ENCODE assay signal across 28 cellular contexts in the genomic region with DNA sequence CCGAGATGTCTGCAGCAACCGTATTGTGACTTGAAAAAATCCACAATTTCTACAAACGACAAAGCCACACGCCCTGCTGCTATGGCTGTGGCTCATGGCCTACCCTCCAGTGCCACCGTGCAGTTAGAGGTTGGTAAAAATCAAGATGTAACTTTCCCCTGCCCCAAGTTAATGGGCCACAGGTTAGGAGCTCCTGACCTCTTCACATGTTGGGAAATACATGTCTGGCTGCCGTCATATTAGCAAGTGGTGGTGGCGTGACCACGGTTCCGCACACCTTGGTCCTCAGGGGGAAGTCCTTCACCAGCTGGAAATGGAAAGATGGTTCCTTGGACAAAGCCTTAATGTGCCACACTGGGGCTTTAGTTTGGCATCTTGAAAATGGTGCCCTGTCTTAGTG. TPM values are rescaled to one million over a fixed set of nuclear protein-coding genes. Genes with fewer than 3 reads are reported as not detected.
DNase-seq lines count a peak whose midpoint lies in the region; ATAC-seq, FAIRE-seq and TF ChIP-seq lines count a peak whose summit lies in the region.
"Had no signal": no experiment of that assay in that cellular context is flagged by ENCODE, and none has a peak within 500 bp of the region (broad histone marks: within the 10 kb centered on the region; RNA-seq: fewer than 3 reads in every experiment).

No MANE protein-coding gene starts in this region.

- TF ChIP-seq POLR2A in IMR-90 (IDR thresholded peaks at IDR 0.05; ENCODE audit: low read depth, low read length) (no peak), H1 (IDR thresholded peaks at IDR 0.05; ENCODE audit: control extremely low read depth in 1 of 2, low read depth in 2 of 2, low read length in 2 of 2) (no peak)

- peaks cover 12% of the 10 kb centered on the region for H3K9me3 Mint-ChIP-seq in GM23338

- no peaks in the 10 kb centered on the region for H3F3A ChIP-seq in GM23338 (replicated peaks; ENCODE audit: low read depth)

- H3K18ac ChIP-seq in IMR-90 (ENCODE audit: low read depth, low read length) (no peak overlapping the region), H1 (ENCODE audit: extremely low read depth, low read length) (no peak overlapping the region)

- H3K56ac ChIP-seq in IMR-90 (ENCODE audit: extremely low read depth, insufficient read depth, low read length) (no peak overlapping the region), H1 (replicated peaks; ENCODE audit: insufficient read length, low read depth, low read length) (no peak overlapping the region)

- TF ChIP-seq RAD21 in IMR-90 (IDR thresholded peaks at IDR 0.05; ENCODE audit: low read length) (no peak), H1 (IDR thresholded peaks at IDR 0.05 in 1 of 2, conservative IDR thresholded peaks at IDR 0.05 in 1 of 2; ENCODE audit: low read depth in 2 of 2, low read length in 2 of 2) (no peak)

- no peak for TF ChIP-seq CTCF in GM23338 (conservative IDR thresholded peaks at IDR 0.05; ENCODE audit: low read depth in 2 of 2)
- TF ChIP-seq CTCF in IMR-90 (conservative IDR thresholded peaks at IDR 0.05; ENCODE audit: low read depth, low read length) = no peak
- no peak for TF ChIP-seq CTCF in H1 (IDR thresholded peaks at IDR 0.05; ENCODE audit: control extremely low read depth in 1 of 3, insufficient read depth in 1 of 3, low read depth in 1 of 3, low read length in 3 of 3)
- no peak for TF ChIP-seq CTCF in left ventricle myocardium inferior (IDR thresholded peaks at IDR 0.05; ENCODE audit: borderline replicate concordance)

- no peak for DNase-seq in GM23338 (ENCODE audit: low spot score)
- no peak for DNase-seq in IMR-90
- no peak for DNase-seq in H1 (ENCODE audit: low read depth in 1 of 2, low spot score in 2 of 2)
- DNase-seq in mesenteric fat pad (ENCODE audit: low spot score) = peak; percentile 41
- no peak for DNase-seq in left ventricle myocardium inferior
- no peak for DNase-seq in GF-D8 (lab: John Stamatoyannopoulos, UW)
- DNase-seq: 8988T; ACHN; BE2C; C1 segment of cervical spinal cord; CD4-positive, alpha-beta memory T cell; CD4-positive, CD25-positive, alpha-beta regulatory T cell; CD8-positive, alpha-beta memory T cell; COR-L47; DMS 273 treated with DMSO at 0.1 percent for 48 hours; DMS153; DMS53; DMS79; DND-41; EL; GDM1 had no signal

- H3K14ac ChIP-seq in IMR-90 (replicated peaks; ENCODE audit: low read depth, low read length) (no peak overlapping the region), H1 (ENCODE audit: insufficient read length) (no peak overlapping the region)

- no peak for ATAC-seq in GM23338
- no peak for ATAC-seq in IMR-90 (ENCODE audit: low read depth)
- no peak for ATAC-seq in HG03378 (IDR thresholded peaks at IDR 0.05; ENCODE audit: unreplicated experiment)
- no peak for ATAC-seq in HG03432 (IDR thresholded peaks at IDR 0.05; ENCODE audit: unreplicated experiment)

- dilution Hi-C loops in IMR-90 (cut with HindIII; ENCODE audit: low sequenced_read_pairs, unreplicated experiment) = no loop called here

- 96% methylated on average over 3 of the region's 9 CpGs; no CpG with 5 or more reads in 1 of the 2 experiments for WGBS in IMR-90 (ENCODE audit: extremely low coverage in 2 of 2, insufficient read length in 1 of 2), 2 experiments
- 94% methylated on average over 9 of the region's 9 CpGs; no CpG with 5 or more reads in 1 of the 2 experiments for WGBS in H1 (ENCODE audit: extremely low coverage in 1 of 2, insufficient coverage in 1 of 2, insufficient read length in 1 of 2, insufficient replicate concordance in 2 of 2, low coverage in 1 of 2, low lambda C conversion rate in 2 of 2, missing lambda C conversion rate in 1 of 2), 2 experiments

- POLR2A ChIA-PET in IMR-90 (lab: Charles Lee; ENCODE audit: unreplicated experiment) (no interaction called here), H1 (lab: Charles Lee; ENCODE audit: partially characterized antibody) (interaction anchor here (1.2 kb wide), 1 partner anchor 24 kb away, joined by 3 read pairs; no protein-coding TSS in a partner anchor)

- intact Hi-C loops in IMR-90 (cut with micrococcal nuclease) (no loop called here), left ventricle myocardium inferior (cut with micrococcal nuclease) (no loop called here)

- H3K79me2 ChIP-seq in GM23338 (replicated peaks; ENCODE audit: insufficient read depth) (no peaks in the 10 kb centered on the region), H1 (ENCODE audit: control insufficient read depth in 1 of 2, insufficient read depth in 2 of 2, low read length in 2 of 2) (no peaks in the 10 kb centered on the region)

- H2BK120ac ChIP-seq in IMR-90 (ENCODE audit: low read depth, low read length) = no peak overlapping the region
- no peak overlapping the region for H2BK120ac ChIP-seq in H1 (replicated peaks; ENCODE audit: low read depth, low read length)

- peaks cover 19% of the 10 kb centered on the region for H3K4me1 Mint-ChIP-seq in GM23338
- H3K4me1 Mint-ChIP-seq: CD14-positive monocyte; CD4-positive, alpha-beta memory T cell; CD4-positive, CD25-positive, alpha-beta regulatory T cell; CD8-positive, alpha-beta memory T cell had no signal

- H2BK15ac ChIP-seq in IMR-90 (ENCODE audit: low read depth, low read length) (0 out of 3 replicates have a peak overlapping the region, but pooled peaks have one; percentile 52), H1 (ENCODE audit: low read length) (0 out of 2 replicates have a peak overlapping the region, but pooled peaks have one; percentile 81)

- H3K36me3 ChIP-seq in GM23338 (ENCODE audit: insufficient read depth) = no peaks in the 10 kb centered on the region
- no peaks in the 10 kb centered on the region for H3K36me3 ChIP-seq in IMR-90 (ENCODE audit: control insufficient read depth, insufficient read depth, low read length)
- H3K36me3 ChIP-seq in H1 (ENCODE audit: control insufficient read depth in 2 of 4, insufficient read depth in 4 of 4, low read length in 3 of 4) = no peaks in the 10 kb centered on the region; a peak in 1 of 8 replicates
- no peaks in the 10 kb centered on the region for H3K36me3 ChIP-seq in left ventricle myocardium inferior
- H3K36me3 ChIP-seq: BE2C, BLaER1 had no signal

- H3K79me1 ChIP-seq in IMR-90 (ENCODE audit: low read depth in 1 of 2, low read length in 2 of 2) = no peaks in the 10 kb centered on the region
- no peaks in the 10 kb centered on the region for H3K79me1 ChIP-seq in H1 (ENCODE audit: low read depth, low read length)

- H2AK9ac ChIP-seq in IMR-90 (replicated peaks; ENCODE audit: low read depth, low read length, poor library complexity) = no peak overlapping the region

- H3K4me1 ChIP-seq in GM23338 (ENCODE audit: insufficient read depth) = peaks cover 8% of the 10 kb centered on the region
- H3K4me1 ChIP-seq in IMR-90 (ENCODE audit: control insufficient read depth, insufficient read depth, low read length) = no peaks in the 10 kb centered on the region; the same call in 1 of the 2 replicates
- H3K4me1 ChIP-seq in H1 (replicated peaks in 1 of 4; ENCODE audit: control insufficient read depth in 3 of 4, insufficient read depth in 4 of 4, low read length in 3 of 4) = peaks cover 0 to 10% (median 2%) of the 10 kb centered on the region in 4 experiments; a peak in 3 of 7 replicates
- no peaks in the 10 kb centered on the region for H3K4me1 ChIP-seq in left ventricle myocardium inferior
- H3K4me1 ChIP-seq: BE2C, BLaER1 had no signal

- TF ChIP-seq EP300 in H1 (IDR thresholded peaks at IDR 0.05; ENCODE audit: borderline replicate concordance in 1 of 2, low read depth in 2 of 2, low read length in 2 of 2) = no peak

- peaks cover 1% of the 10 kb centered on the region for H3K27me3 Mint-ChIP-seq in GM23338 (ENCODE audit: insufficient read depth, low read depth, poor library complexity)

- H3K4ac ChIP-seq in IMR-90 (ENCODE audit: low read depth, low read length) (no peak overlapping the region), H1 (replicated peaks; ENCODE audit: insufficient read length, low read depth, low read length) (no peak overlapping the region)

- BruUV-seq in IMR-90 (replicated peaks; lab: Mats Ljungman, UMichigan) = no TSS peak

- H4K8ac ChIP-seq in IMR-90 (ENCODE audit: low read depth in 2 of 2, low read length in 2 of 2) = no peak overlapping the region
- H4K8ac ChIP-seq in H1 (ENCODE audit: extremely low read depth, insufficient read depth, low read length) = no peak overlapping the region

- H3K23me2 ChIP-seq in H1 (ENCODE audit: low read depth, low read length) = no peaks in the 10 kb centered on the region

- H3K9me1 ChIP-seq in IMR-90 (ENCODE audit: insufficient read depth, low read length) = 0 out of 2 replicates have a peak, but pooled peaks cover 6% of the 10 kb centered on the region

- H2AFZ ChIP-seq in GM23338 (peak overlapping the region; percentile 93; the same call in 1 of the 2 replicates), IMR-90 (replicated peaks; ENCODE audit: low read length, poor library complexity) (no peak overlapping the region), H1 (ENCODE audit: low read length) (peak overlapping the region; percentile 81; the same call in 1 of the 2 replicates)

- H4K20me1 ChIP-seq in GM23338 (replicated peaks; ENCODE audit: insufficient read depth) (no peaks in the 10 kb centered on the region), IMR-90 (ENCODE audit: insufficient read depth, low read length) (no peaks in the 10 kb centered on the region), H1 (replicated peaks in 1 of 2; ENCODE audit: control insufficient read depth in 1 of 2, insufficient read depth in 2 of 2, low read length in 2 of 2) (no peaks in the 10 kb centered on the region)
- H4K20me1 ChIP-seq: BLaER1 had no signal

- H4K91ac ChIP-seq in IMR-90 (ENCODE audit: insufficient read depth, low read depth, low read length) = no peak overlapping the region
- peak overlapping the region; percentile 32 for H4K91ac ChIP-seq in H1 (replicated peaks; ENCODE audit: insufficient read length, low read length)

- no peak overlapping the region for H3K4me3 Mint-ChIP-seq in GM23338
- H3K4me3 Mint-ChIP-seq: CD14-positive monocyte; CD4-positive, alpha-beta memory T cell; CD4-positive, CD25-positive, alpha-beta regulatory T cell; CD8-positive, alpha-beta memory T cell had no signal

- H2BK20ac ChIP-seq in IMR-90 (ENCODE audit: low read depth, low read length) (no peak overlapping the region), H1 (ENCODE audit: low read length) (no peak overlapping the region)

- in situ Hi-C loops in IMR-90 (cut with MboI; ENCODE audit: low sequenced_read_pairs) = no loop called here

- H3K9me2 ChIP-seq in GM23338 (ENCODE audit: insufficient read depth) = no peaks in the 10 kb centered on the region

- H3K27ac Mint-ChIP-seq in GM23338 = no peak overlapping the region
- H3K27ac Mint-ChIP-seq: CD14-positive monocyte; CD4-positive, alpha-beta memory T cell; CD4-positive, CD25-positive, alpha-beta regulatory T cell; CD8-positive, alpha-beta memory T cell had no signal

- H3K4me2 ChIP-seq in GM23338 = no peak overlapping the region
- H3K4me2 ChIP-seq in IMR-90 (ENCODE audit: low read depth, low read length) = no peak overlapping the region
- no peak overlapping the region for H3K4me2 ChIP-seq in H1 (ENCODE audit: insufficient read depth in 1 of 2, low read depth in 2 of 2, low read length in 2 of 2)
- H3K4me2 ChIP-seq: BLaER1 had no signal

- H3K27me3 ChIP-seq in GM23338 (ENCODE audit: insufficient read depth) = no peaks in the 10 kb centered on the region
- no peaks in the 10 kb centered on the region; the same call in 1 of the 2 replicates for H3K27me3 ChIP-seq in IMR-90 (ENCODE audit: control insufficient read depth, insufficient read depth, low read length)
- no peaks in the 10 kb centered on the region for H3K27me3 ChIP-seq in H1 (replicated peaks in 1 of 4; ENCODE audit: control insufficient read depth in 3 of 4, extremely low read depth in 1 of 4, insufficient read depth in 3 of 4, low read length in 3 of 4)
- H3K27me3 ChIP-seq in left ventricle myocardium inferior (ENCODE audit: low read depth) = no peaks in the 10 kb centered on the region
- H3K27me3 ChIP-seq: BE2C, BLaER1 had no signal

- no peak overlapping the region for H3K4me3 ChIP-seq in GM23338
- H3K4me3 ChIP-seq in IMR-90 (ENCODE audit: insufficient read depth, low read depth, low read length) = no peak overlapping the region
- H3K4me3 ChIP-seq in H1 (ENCODE audit: extremely low read depth in 1 of 4, insufficient read depth in 2 of 4, low read depth in 3 of 4, low read length in 4 of 4) = no peak overlapping the region
- H3K4me3 ChIP-seq in left ventricle myocardium inferior = no peak overlapping the region
- H3K4me3 ChIP-seq: BLaER1 had no signal

- H3K27ac ChIP-seq in GM23338 (ENCODE audit: low read depth) (no peak overlapping the region), IMR-90 (ENCODE audit: insufficient read depth, low read length) (no peak overlapping the region), H1 (ENCODE audit: low read depth, low read length) (no peak overlapping the region), left ventricle myocardium inferior (replicated peaks) (no peak overlapping the region)
- H3K27ac ChIP-seq: BLaER1 had no signal

- H2BK5ac ChIP-seq in IMR-90 (ENCODE audit: low read depth, low read length, poor library complexity, severe bottlenecking) = no peak overlapping the region
- H2BK5ac ChIP-seq in H1 (ENCODE audit: low read depth, low read length) = no peak overlapping the region

- CTCF ChIA-PET in IMR-90 (lab: Yijun Ruan, JAX) = no interaction called here
- CTCF ChIA-PET in H1 (lab: Charles Lee; ENCODE audit: partially characterized antibody) = interaction anchor here (0.8 kb wide), 1 partner anchor 26 kb away, joined by 3 read pairs; no protein-coding TSS in a partner anchor

- H2AK5ac ChIP-seq in IMR-90 (ENCODE audit: low read depth, low read length) = no peak overlapping the region
- H2AK5ac ChIP-seq in H1 (ENCODE audit: low read depth, low read length) = peak overlapping the region; percentile 1; the same call in 1 of the 2 replicates

- no peak overlapping the region for H4K5ac ChIP-seq in IMR-90 (ENCODE audit: low read depth, low read length)
- no peak overlapping the region for H4K5ac ChIP-seq in H1 (ENCODE audit: insufficient read length, low read depth, low read length)

- no peak for FAIRE-seq in H1 (lab: Jason Lieb, UNC)
- FAIRE-seq: A204.1, GM12891, GM19239 had no signal

- H3K9ac ChIP-seq in IMR-90 (ENCODE audit: low read depth, low read length) = no peak overlapping the region
- no peak overlapping the region for H3K9ac ChIP-seq in H1 (replicated peaks in 1 of 4; ENCODE audit: extremely low read depth in 1 of 4, low read depth in 3 of 4, low read length in 3 of 4)
- H3K9ac ChIP-seq: BLaER1 had no signal

- H3K36me3 Mint-ChIP-seq in GM23338 (ENCODE audit: low read depth) = peaks cover 6% of the 10 kb centered on the region; the same call in 2 of the 3 replicates
- H3K36me3 Mint-ChIP-seq: CD14-positive monocyte; CD4-positive, alpha-beta memory T cell; CD4-positive, CD25-positive, alpha-beta regulatory T cell; CD8-positive, alpha-beta memory T cell had no signal

- H3K23ac ChIP-seq in IMR-90 (ENCODE audit: low read depth, low read length) = no peak overlapping the region
- no peak overlapping the region for H3K23ac ChIP-seq in H1 (ENCODE audit: insufficient read length)

- H3K9me3 ChIP-seq in IMR-90 (ENCODE audit: control insufficient read depth, insufficient read depth, low read length) (peaks cover 7% of the 10 kb centered on the region), H1 (ENCODE audit: insufficient read depth in 2 of 2, low read depth in 1 of 2, low read length in 1 of 2) (0 out of 4 replicates have a peak, but pooled peaks cover 0 to 3% of the 10 kb centered on the region in 2 experiments), left ventricle myocardium inferior (replicated peaks) (peaks cover 18% of the 10 kb centered on the region)
- H3K9me3 ChIP-seq: BE2C, BLaER1 had no signal

- peak overlapping the region; percentile 75; the same call in 1 of the 2 replicates for H2BK12ac ChIP-seq in H1 (ENCODE audit: low read depth, low read length)

RNA-seq across cellular contexts. Expression of a gene that starts 27.4 kb away (rescaled TPM):
- 99.1 and 109 TPM in 2 replicates for total RNA-seq in GM23338 (2014; rRNA removed; shearing (Covaris generic))
- polyA plus RNA-seq in GM23338 (2016; fragmentation: Nextera tagmentation; extraction: Ambion mirVana) (159 and 183 TPM in 2 replicates), IMR-90 (2012; rRNA removed) (481 and 872 TPM in 2 replicates), H1 (2011; rRNA removed) (64.5 and 156 TPM in 2 replicates)
- total RNA-seq in IMR-90 (2012; rRNA removed) (717 and 748 TPM in 2 replicates), mesenteric fat pad (788 TPM), left ventricle myocardium inferior (160 TPM)
- 498 and 688 TPM in 2 replicates for polyA plus RNA-seq in IMR-90 (2012; cell fraction: cytosol; rRNA removed)
- 405 and 823 TPM in 2 replicates for polyA plus RNA-seq in IMR-90 (2012; cell fraction: nucleus; rRNA removed; ENCODE audit: low replicate concordance)
- total RNA-seq in H1 (2021; fragmentation: NEBNext Ultra II Directional; extraction: Animal tissue kit (Norgen Biotek cat#: 25700)) = 170 and 172 TPM in 2 replicates
- polyA plus RNA-seq in H1 (2011; cell fraction: cytosol; rRNA removed) = 94.6 TPM
- polyA plus RNA-seq in H1 (2011; cell fraction: nucleus; rRNA removed) = 177 TPM
- 76.2 to 117 TPM (median 80.8 TPM) in 4 replicates for polyA plus RNA-seq in H1 (2012, experiment 1 of 2)
- polyA plus RNA-seq in H1 (2012, experiment 2 of 2) = 26.6 TPM
- 53.6 TPM for polyA plus RNA-seq in H1 (2013, experiment 1 of 2)
- 50.3 TPM for polyA plus RNA-seq in H1 (2013, experiment 2 of 2)
- 93.0 and 124 TPM in 2 replicates for polyA minus RNA-seq in H1 (2011; rRNA and poly(A)+ RNA removed)
- 168 TPM for polyA minus RNA-seq in H1 (2011; cell fraction: cytosol; rRNA and poly(A)+ RNA removed)
- 217 TPM for polyA minus RNA-seq in H1 (2011; cell fraction: nucleus; rRNA and poly(A)+ RNA removed)
- polyA plus RNA-seq: CD14-positive monocyte had no signal
